In the genomic region with DNA sequence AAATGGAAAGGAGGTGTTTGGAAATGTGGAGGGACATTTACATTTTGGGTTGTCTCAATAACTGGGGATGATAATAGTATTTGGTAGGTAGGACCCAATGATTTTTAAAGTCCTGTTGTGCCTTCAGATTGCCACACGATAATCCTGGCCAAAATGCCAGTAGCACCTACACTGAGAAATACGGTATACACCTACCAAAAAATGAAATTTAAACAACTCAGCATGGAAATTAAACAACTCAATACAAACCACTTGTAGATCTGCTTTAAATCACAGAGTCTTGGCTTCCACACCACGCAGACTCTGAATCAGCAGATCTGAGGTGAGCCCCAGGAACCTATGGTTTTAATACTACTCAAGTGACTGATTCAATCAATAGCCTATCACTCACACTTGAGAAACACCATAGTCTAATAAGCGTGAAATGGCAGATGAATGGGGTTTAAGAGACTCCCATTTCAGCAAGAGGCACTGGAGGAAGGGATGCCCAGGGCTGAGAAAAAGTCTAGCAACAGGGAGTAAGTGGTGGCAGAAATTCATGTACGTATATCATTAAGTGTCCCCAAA, we compare ENCODE assay signal across 22 cellular contexts. TPM values are rescaled to one million over a fixed set of nuclear protein-coding genes. Genes with fewer than 3 reads are reported as not detected.
DNase-seq lines count a peak whose midpoint lies in the region; ATAC-seq, FAIRE-seq and TF ChIP-seq lines count a peak whose summit lies in the region.
"Had no signal": no experiment of that assay in that cellular context is flagged by ENCODE, and none has a peak within 500 bp of the region (broad histone marks: within the 10 kb centered on the region; RNA-seq: fewer than 3 reads in every experiment).

No MANE protein-coding gene starts in this region.

- 84% methylated on average over 5 of the region's 5 CpGs for WGBS in SK-N-SH (ENCODE audit: low lambda C conversion rate)
- no CpG with 5 or more reads among the region's 5 CpGs for WGBS in H9 (ENCODE audit: extremely low coverage, insufficient read length, low lambda C conversion rate)
- WGBS in K562 (ENCODE audit: insufficient coverage, low coverage, missing lambda C conversion rate) = 62% methylated on average over 5 of the region's 5 CpGs
- WGBS in sigmoid colon, 2 donors = 90 to 94% methylated on average over 5 of the region's 5 CpGs

- no peak overlapping the region for H2BK12ac ChIP-seq in H9 (ENCODE audit: insufficient read length, low read depth, low read length)

- H2BK15ac ChIP-seq in H9 (ENCODE audit: low read depth, low read length) = no peak overlapping the region

- TF ChIP-seq RAD21 in SK-N-SH (IDR thresholded peaks at IDR 0.05; ENCODE audit: low read length) (no peak), K562 (CRISPR knock-in tag; conservative IDR thresholded peaks at IDR 0.05 in 1 of 2, IDR thresholded peaks at IDR 0.05 in 1 of 2) (no peak)

- H3K4me1 ChIP-seq in SK-N-SH (ENCODE audit: control insufficient read depth in 1 of 2, insufficient read depth in 2 of 2, low read depth in 1 of 2, low read length in 1 of 2) (peaks cover 9 to 34% of the 10 kb centered on the region in 2 experiments; a peak in 2 of 4 replicates), H9 (ENCODE audit: insufficient read depth, low read length) (no peaks in the 10 kb centered on the region; the same call in 1 of the 2 replicates), K562 (replicated peaks in 1 of 2; ENCODE audit: control insufficient read depth in 2 of 2, insufficient read depth in 2 of 2, low read length in 2 of 2) (no peaks in the 10 kb centered on the region; a peak in 1 of 5 replicates), sigmoid colon (peaks cover 0 to 69% (median 58%) of the 10 kb centered on the region in 4 donors)

- POLR2A ChIA-PET in SK-N-SH (lab: Yijun Ruan, JAX) = no interaction called here
- POLR2A ChIA-PET in K562 (lab: Yijun Ruan, JAX) = no interaction called here

- DNase-seq in SK-N-SH = no peak
- no peak for DNase-seq in H9
- no peak for DNase-seq in K562 (ENCODE audit: extremely low read depth in 1 of 4, low spot score in 3 of 4)
- no peak for DNase-seq in sigmoid colon
- no peak for DNase-seq in T-helper 9 cell
- DNase-seq in endothelial cell (ENCODE audit: low spot score) = no peak
- DNase-seq: Caco-2, GM23248, KG1, MV-4-11, NCI-H1694 treated with DMSO at 0.1 percent for 48 hours, NCI-H2107, NCI-H510A, NCI-H748 treated with DMSO at 0.1 percent for 48 hours, SHP77 had no signal

- no peak overlapping the region for H2AK5ac ChIP-seq in H9 (ENCODE audit: insufficient read length, low read length)

- H4K8ac ChIP-seq in H9 (replicated peaks; ENCODE audit: insufficient read length, low read depth, low read length) = no peak overlapping the region

- H3K4me3 Mint-ChIP-seq in H9 (no peak overlapping the region), endothelial cell (ENCODE audit: unreplicated experiment) (no peak overlapping the region)
- H3K4me3 Mint-ChIP-seq: CD14-positive monocyte had no signal

- H3K4me1 Mint-ChIP-seq in H9 (peaks cover 29 to 36% of the 10 kb centered on the region in 2 experiments), endothelial cell (ENCODE audit: unreplicated experiment) (peaks cover 12% of the 10 kb centered on the region)

- no peaks in the 10 kb centered on the region for H3K27me3 ChIP-seq in SK-N-SH (ENCODE audit: insufficient read depth)
- H3K27me3 ChIP-seq in H9 (ENCODE audit: insufficient read depth, low read length) = no peaks in the 10 kb centered on the region
- H3K27me3 ChIP-seq in K562 (ENCODE audit: control insufficient read depth in 2 of 2, insufficient read depth in 2 of 2, low read length in 2 of 2) = no peaks in the 10 kb centered on the region
- H3K27me3 ChIP-seq in sigmoid colon = no peaks in the 10 kb centered on the region

- TF ChIP-seq CTCF in SK-N-SH (IDR thresholded peaks at IDR 0.05) (no peak), H9 (conservative IDR thresholded peaks at IDR 0.05) (no peak), K562 (IDR thresholded peaks at IDR 0.05 in 2 of 3, conservative IDR thresholded peaks at IDR 0.05 in 1 of 3; ENCODE audit: insufficient read depth in 2 of 3, low read depth in 1 of 3, low read length in 3 of 3) (no peak), sigmoid colon (IDR thresholded peaks at IDR 0.05) (no peak), endothelial cell (IDR thresholded peaks at IDR 0.05; ENCODE audit: unreplicated experiment) (no peak)

- peak; percentile 6 for FAIRE-seq in K562 (lab: Jason Lieb, UNC)
- FAIRE-seq: GM12878, GM19239 had no signal

- CTCF ChIA-PET in SK-N-SH (lab: Yijun Ruan, JAX) = no interaction called here
- CTCF ChIA-PET in K562 (lab: Yijun Ruan, JAX; ENCODE audit: low intra/inter-chr PET ratio) = no interaction called here

- no peaks in the 10 kb centered on the region for H3K9me1 ChIP-seq in K562 (ENCODE audit: control insufficient read depth, insufficient read depth, low read length)

- no peak overlapping the region for H3K56ac ChIP-seq in H9 (ENCODE audit: insufficient read length, low read depth, low read length)

- TF ChIP-seq EP300 in SK-N-SH (IDR thresholded peaks at IDR 0.05; ENCODE audit: borderline replicate concordance in 1 of 2, low read depth in 1 of 2, low read length in 1 of 2) (no peak), K562 (IDR thresholded peaks at IDR 0.05; ENCODE audit: low read length) (no peak), sigmoid colon (IDR thresholded peaks at IDR 0.05) (no peak)

- H3K27ac Mint-ChIP-seq in H9 = peak overlapping the region; percentile 18 to 83 (median 24); a peak in 4 of 7 replicates
- H3K27ac Mint-ChIP-seq in endothelial cell (ENCODE audit: unreplicated experiment) = no peak overlapping the region

- no peaks in the 10 kb centered on the region for H3K9me2 ChIP-seq in SK-N-SH

- H3K9ac ChIP-seq in SK-N-SH = no peak overlapping the region
- no peak overlapping the region for H3K9ac ChIP-seq in H9 (ENCODE audit: extremely low read depth, insufficient read length, low read length)
- no peak overlapping the region for H3K9ac ChIP-seq in K562 (ENCODE audit: insufficient read depth in 1 of 2, low read depth in 2 of 2, low read length in 2 of 2)
- H3K9ac ChIP-seq: GM23248 had no signal

- H3K79me2 ChIP-seq in SK-N-SH (ENCODE audit: insufficient read depth) = peaks cover 92% of the 10 kb centered on the region
- peaks cover 24% of the 10 kb centered on the region; the same call in 1 of the 2 replicates for H3K79me2 ChIP-seq in H9 (ENCODE audit: insufficient read depth, low read length)
- H3K79me2 ChIP-seq in K562 (ENCODE audit: control insufficient read depth, insufficient read depth, low read length) = peaks cover 81% of the 10 kb centered on the region

- H2BK20ac ChIP-seq in H9 (ENCODE audit: low read depth, low read length, poor library complexity, severe bottlenecking) = no peak overlapping the region

- in situ Hi-C loops in K562 (cut with MboI) = no loop called here

- intact Hi-C loops in K562 (cut with micrococcal nuclease) = no loop called here
- intact Hi-C loops in sigmoid colon (cut with DNase I) = no loop called here

- H3K27me3 Mint-ChIP-seq in H9 (ENCODE audit: low read depth) (no peaks in the 10 kb centered on the region), endothelial cell (ENCODE audit: unreplicated experiment) (no peaks in the 10 kb centered on the region)

- BruUV-seq in K562 (replicated peaks; lab: Mats Ljungman, UMichigan) = no TSS peak

- peaks cover 3% of the 10 kb centered on the region for H3F3A ChIP-seq in SK-N-SH (replicated peaks; ENCODE audit: insufficient read depth)

- no peak overlapping the region for H2BK120ac ChIP-seq in H9 (ENCODE audit: low read depth, low read length, poor library complexity, severe bottlenecking)

- no peak overlapping the region for H3K4me3 ChIP-seq in SK-N-SH (ENCODE audit: low read depth in 2 of 2, low read length in 1 of 2)
- H3K4me3 ChIP-seq in K562 = no peak overlapping the region
- no peak overlapping the region for H3K4me3 ChIP-seq in sigmoid colon
- H3K4me3 ChIP-seq: GM12878, GM23248 had no signal

- H3K23me2 ChIP-seq in H9 (ENCODE audit: insufficient read length, low read depth, low read length, poor library complexity, severe bottlenecking) = no peaks in the 10 kb centered on the region

- no peak overlapping the region for H4K5ac ChIP-seq in H9 (ENCODE audit: insufficient read length, low read depth, low read length)

- H4K20me1 ChIP-seq in SK-N-SH (ENCODE audit: insufficient read depth) (peaks cover 13% of the 10 kb centered on the region; the same call in 1 of the 2 replicates), H9 (ENCODE audit: control insufficient read depth, insufficient read depth, insufficient read length) (no peaks in the 10 kb centered on the region), K562 (replicated peaks; ENCODE audit: control insufficient read depth, insufficient read depth, low read length) (no peaks in the 10 kb centered on the region)

- H3K9me3 ChIP-seq in SK-N-SH = peaks cover 7% of the 10 kb centered on the region; the same call in 1 of the 2 replicates
- no peaks in the 10 kb centered on the region for H3K9me3 ChIP-seq in H9 (ENCODE audit: control insufficient read depth, low read depth, low read length)
- H3K9me3 ChIP-seq in K562 (replicated peaks; ENCODE audit: control insufficient read depth, insufficient read depth, low read depth, low read length) = no peaks in the 10 kb centered on the region
- no peaks in the 10 kb centered on the region for H3K9me3 ChIP-seq in sigmoid colon
- H3K9me3 ChIP-seq: Caco-2 had no signal

- H2AFZ ChIP-seq in SK-N-SH (ENCODE audit: low read depth) = no peak overlapping the region
- H2AFZ ChIP-seq in H9 (ENCODE audit: low read length) = no peak overlapping the region
- H2AFZ ChIP-seq in K562 (ENCODE audit: low read depth, low read length) = no peak overlapping the region
- H2AFZ ChIP-seq: GM23248 had no signal

- H3K27ac ChIP-seq in SK-N-SH (ENCODE audit: low read depth in 2 of 2, low read length in 1 of 2) (no peak overlapping the region), H9 (ENCODE audit: insufficient read length, low read depth, low read length) (no peak overlapping the region), K562 (ENCODE audit: extremely low read depth, low read depth, low read length) (no peak overlapping the region), sigmoid colon (peak overlapping the region in 3 of 4 donors; percentile 52 to 56 (median 53))
- H3K27ac ChIP-seq: 22Rv1, GM23248 had no signal

- TF ChIP-seq POLR2A in K562 (conservative IDR thresholded peaks at IDR 0.05) = no peak
- TF ChIP-seq POLR2A in sigmoid colon (IDR thresholded peaks at IDR 0.05) = no peak

- H3K36me3 Mint-ChIP-seq in H9 (ENCODE audit: insufficient read depth in 1 of 3, low read depth in 3 of 3) (peaks cover 3 to 24% (median 15%) of the 10 kb centered on the region in 3 experiments; a peak in 6 of 7 replicates), endothelial cell (ENCODE audit: low read depth, unreplicated experiment) (no peaks in the 10 kb centered on the region)

- ATAC-seq in SK-N-SH treated with all-trans-retinoic acid at 6 μM for 48 hours (peak; percentile 37; the same call in 2 of the 3 replicates), K562 (no peak), HG02623 (IDR thresholded peaks at IDR 0.05; ENCODE audit: unreplicated experiment) (no peak)
- ATAC-seq: GM12878, HCT116 had no signal

- H3K4ac ChIP-seq in H9 (ENCODE audit: low read depth, low read length) = no peak overlapping the region

- H3K36me3 ChIP-seq in SK-N-SH (replicated peaks in 1 of 2; ENCODE audit: control insufficient read depth in 1 of 2, insufficient read depth in 2 of 2, low read length in 1 of 2) (peaks cover 0 to 4% of the 10 kb centered on the region in 2 experiments), K562 (ENCODE audit: control insufficient read depth, insufficient read depth, low read length) (no peaks in the 10 kb centered on the region), sigmoid colon (no peaks in the 10 kb centered on the region)

- H2BK5ac ChIP-seq in H9 (ENCODE audit: insufficient read length, low read length) = no peak overlapping the region

- H3K18ac ChIP-seq in H9 (ENCODE audit: insufficient read length, low read depth, low read length) = no peak overlapping the region

- no peak overlapping the region for H3K23ac ChIP-seq in H9 (ENCODE audit: insufficient read length, low read depth, low read length)

- peaks cover 2% of the 10 kb centered on the region for H3K79me1 ChIP-seq in H9 (ENCODE audit: insufficient read depth, low read depth, low read length, poor library complexity, severe bottlenecking)

- H3K4me2 ChIP-seq in SK-N-SH (no peak overlapping the region), H9 (ENCODE audit: insufficient read depth, insufficient read length, low read length) (no peak overlapping the region), K562 (ENCODE audit: insufficient read depth, low read length) (no peak overlapping the region)

- no peak overlapping the region for H3T11ph ChIP-seq in H9 (ENCODE audit: low read length)

- no peak overlapping the region for H3K14ac ChIP-seq in H9 (ENCODE audit: insufficient read depth, low read length)

- H3K9me3 Mint-ChIP-seq in H9 = peaks cover 0 to 11% of the 10 kb centered on the region in 2 experiments; a peak in 3 of 5 replicates
- H3K9me3 Mint-ChIP-seq in endothelial cell (ENCODE audit: unreplicated experiment) = no peaks in the 10 kb centered on the region

- H4K91ac ChIP-seq in H9 (ENCODE audit: insufficient read length, low read depth, low read length) = no peak overlapping the region

RNA-seq across cellular contexts. Expression of a gene that starts 46.9 kb away (rescaled TPM):
- 8.8 and 11.1 TPM in 2 replicates for polyA plus RNA-seq in SK-N-SH (2012; rRNA removed)
- polyA plus RNA-seq in SK-N-SH (2012; cell fraction: cytosol; rRNA removed) = 12.0 and 14.6 TPM in 2 replicates
- 8.6 and 21.1 TPM in 2 replicates for polyA plus RNA-seq in SK-N-SH (2012; cell fraction: nucleus; rRNA removed)
- 34.6 and 37.9 TPM in 2 replicates for total RNA-seq in H9 (2021)
- total RNA-seq in K562 (2011; cell fraction: chromatin; rRNA removed; ENCODE audit: low replicate concordance) = 73.1 and 225 TPM in 2 replicates
- total RNA-seq in K562 (2011; cell fraction: nucleolus; rRNA removed) = 23.2 and 29.0 TPM in 2 replicates
- total RNA-seq in K562 (2011; cell fraction: nucleoplasm; rRNA removed) = 73.0 and 112 TPM in 2 replicates
- total RNA-seq in K562 (2014; rRNA removed) = 22.6 and 24.4 TPM in 2 replicates
- 27.8 and 30.0 TPM in 2 replicates for total RNA-seq in K562 (2014; rRNA removed; fragmentation: Illumina TruSeq; extraction: Trizol)
- total RNA-seq in K562 (2015; rRNA removed; fragmentation: Illumina TruSeq; extraction: Trizol) = 22.1 and 27.0 TPM in 2 replicates
- 16.9 and 22.2 TPM in 2 replicates for total RNA-seq in K562 (2021)
- 16.6 and 18.0 TPM in 2 replicates for polyA plus RNA-seq in K562 (2011; rRNA removed)
- polyA plus RNA-seq in K562 (2011; cell fraction: cytosol; rRNA removed) = 1.5 and 4.2 TPM in 2 replicates
- polyA plus RNA-seq in K562 (2011; cell fraction: nucleus; rRNA removed) = 22.8 and 28.7 TPM in 2 replicates
- polyA plus RNA-seq in K562 (2012) = 8.7 and 10.2 TPM in 2 replicates
- 10.6 and 13.4 TPM in 2 replicates for polyA plus RNA-seq in K562 (2014; fragmentation: Illumina TruSeq; extraction: Trizol)
- polyA plus RNA-seq in K562 (2014; fragmentation: Nextera tagmentation; extraction: Ambion mirVana) = 1 to 10 TPM; 3.1 to 4.4 TPM
- 8.2 and 11.7 TPM in 2 replicates for polyA plus RNA-seq in K562 (2014; rRNA removed)
- 40.5 and 51.3 TPM in 2 replicates for polyA minus RNA-seq in K562 (2011; rRNA and poly(A)+ RNA removed)
- polyA minus RNA-seq in K562 (2011; cell fraction: cytosol; rRNA and poly(A)+ RNA removed) = 6.9 and 14.5 TPM in 2 replicates
- polyA minus RNA-seq in K562 (2011; cell fraction: nucleus; rRNA and poly(A)+ RNA removed) = 48.7 and 81.2 TPM in 2 replicates
- 10 to 100 TPM; 72.1 to 96.8 (median 77.4) TPM for total RNA-seq in sigmoid colon
- polyA plus RNA-seq in sigmoid colon = 10 to 100 TPM in 2 of 3 donors, 1 to 10 TPM in 1; 8.0 to 12.6 (median 12.3) TPM
- total RNA-seq in endothelial cell (ENCODE audit: unreplicated experiment) = 51.1 TPM

Comparison
In these comparisons a context has a peak if more than half of its experiments do, and no peak if none do; other contexts are left out.
1. H3K27ac ChIP-seq: peak in sigmoid colon (3 of 4); none in SK-N-SH (0 of 2), H9 (single experiment) and K562 (single experiment).